ENCODE assay signal across 9 cellular contexts in the genomic region with DNA sequence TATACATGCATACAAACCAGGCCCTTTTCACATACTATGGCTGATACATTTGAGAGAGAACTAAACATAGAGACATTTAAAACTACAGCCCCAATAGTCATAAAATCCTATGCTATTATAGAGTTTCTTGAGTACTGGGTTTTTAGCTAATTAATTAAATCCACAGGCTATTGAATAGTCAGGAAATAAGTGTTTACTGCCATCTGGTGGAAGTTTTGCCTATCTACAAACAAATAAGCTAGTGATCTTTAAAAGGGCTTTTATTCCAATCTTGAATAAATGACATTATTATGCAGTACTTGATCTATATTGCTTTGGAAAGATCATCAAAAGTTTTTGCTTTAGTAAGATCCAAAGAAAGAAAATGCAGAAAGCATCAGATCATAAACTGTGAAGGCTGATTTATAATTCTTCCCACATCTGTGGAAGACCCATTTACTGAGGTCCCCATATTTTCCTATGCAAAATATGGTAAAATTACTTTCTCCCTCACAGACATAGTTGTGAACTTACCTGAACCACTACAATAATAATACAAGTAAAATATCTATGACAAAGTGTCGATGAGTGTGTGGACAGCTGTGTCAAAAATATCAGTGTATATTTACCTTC.
DNase-seq lines count a peak whose midpoint lies in the region; ATAC-seq and TF ChIP-seq lines count a peak whose summit lies in the region.
"Had no signal": no experiment of that assay in that cellular context is flagged by ENCODE, and none has a peak within 500 bp of the region (broad histone marks: within the 10 kb centered on the region; RNA-seq: fewer than 3 reads in every experiment).

No MANE protein-coding gene starts in this region.

- H3K27ac Mint-ChIP-seq in Calu3 (ENCODE audit: unreplicated experiment) = no peak overlapping the region

- H3K36me3 Mint-ChIP-seq in Calu3 (ENCODE audit: insufficient read depth, unreplicated experiment) = no peaks in the 10 kb centered on the region

- DNase-seq in AG04449 (ENCODE audit: low read depth, low spot score) (no peak), GM12864 (ENCODE audit: low read depth) (no peak), NCI-H526 (lab: John Stamatoyannopoulos, UW) (peak; percentile 66 to 73), cardiac fibroblast (ENCODE audit: low read depth in 2 of 2) (peak; percentile 73 to 78), myocyte (ENCODE audit: low read depth) (peak; percentile 59), GM19238 (ENCODE audit: insufficient read length, low spot score) (no peak), Calu3 (no peak)

- no peaks in the 10 kb centered on the region for H3K9me3 Mint-ChIP-seq in Calu3 (ENCODE audit: low read depth, unreplicated experiment)

- H3K4me3 Mint-ChIP-seq in Calu3 (ENCODE audit: low read depth, unreplicated experiment) = no peak overlapping the region

- CTCF ChIA-PET in AG04449 (lab: Yijun Ruan, JAX) = interaction anchor here (0.6 to 4.1 kb wide), 55 partner anchors 8 to 822 kb away, joined by 3 to 43 read pairs (median 4); no protein-coding TSS in a partner anchor
- CTCF ChIA-PET in Calu3 (lab: Charles Lee) = interaction anchor here (0.6 to 1.1 kb wide), 11 partner anchors 10 to 645 kb away, joined by 3 to 9 read pairs (median 3); no protein-coding TSS in a partner anchor

- POLR2A ChIA-PET in AG04449 (lab: Yijun Ruan, JAX) = no interaction called here

- no peak overlapping the region for H3K4me3 ChIP-seq in AG04449 (ENCODE audit: low read depth, low read length)
- no peak overlapping the region for H3K4me3 ChIP-seq in GM12864 (ENCODE audit: low read depth, low read length)
- H3K4me3 ChIP-seq in cardiac fibroblast (replicated peaks in 1 of 2; ENCODE audit: low read depth in 2 of 2, low read length in 2 of 2) = no peak overlapping the region
- H3K4me3 ChIP-seq: HAP-1 had no signal

- TF ChIP-seq CTCF in AG04449 (IDR thresholded peaks at IDR 0.05; ENCODE audit: insufficient read depth, low read length, missing control alignments) (peak; percentile 26), GM12864 (IDR thresholded peaks at IDR 0.05; ENCODE audit: low read depth, low read length, missing control alignments) (peak; percentile 27), cardiac fibroblast (IDR thresholded peaks at IDR 0.05; ENCODE audit: low read depth, low read length) (peak; percentile 52), Calu3 (IDR thresholded peaks at IDR 0.05; ENCODE audit: unreplicated experiment) (no peak)

- intact Hi-C loops in Calu3 (cut with micrococcal nuclease; ENCODE audit: unreplicated experiment) = loop anchor here (1.0 to 10.0 kb wide), 3 partner anchors 71 to 1267 kb away; no protein-coding TSS in a partner anchor

- no peak for ATAC-seq in HG03025 (IDR thresholded peaks at IDR 0.05; ENCODE audit: low FRiP score, unreplicated experiment)

- no peaks in the 10 kb centered on the region for H3K27me3 Mint-ChIP-seq in Calu3 (ENCODE audit: unreplicated experiment)

- H3K4me1 Mint-ChIP-seq in Calu3 (ENCODE audit: low read depth, unreplicated experiment) = peaks cover 4% of the 10 kb centered on the region

- no TSS peak for BruUV-seq in Calu3 (replicated peaks; lab: Mats Ljungman, UMichigan)

Comparison
In these comparisons a context has a peak if more than half of its experiments do, and no peak if none do; other contexts are left out.
1. DNase-seq: peak in NCI-H526 (2 of 2), cardiac fibroblast (2 of 2) and myocyte (single experiment); none in AG04449 (single experiment), GM12864 (single experiment), GM19238 (single experiment) and Calu3 (single experiment).